20 cellular contexts compared by ENCODE assay signal in genomic region chr12:13670249-13670648, GRCh38.
DNase-seq lines count a peak whose midpoint lies in the region; ATAC-seq, FAIRE-seq and TF ChIP-seq lines count a peak whose summit lies in the region.
"Had no signal": no experiment of that assay in that cellular context is flagged by ENCODE, and none has a peak within 500 bp of the region (broad histone marks: within the 10 kb centered on the region; RNA-seq: fewer than 3 reads in every experiment).

No MANE protein-coding gene starts in this region.

- no peak overlapping the region for H3K9ac ChIP-seq in HepG2 (ENCODE audit: insufficient read depth, low read depth, low read length)

- DNase-seq in HepG2 (ENCODE audit: low spot score): no peak
- DNase-seq in right lobe of liver: no peak
- DNase-seq in middle frontal gyrus (ENCODE audit: extremely low spot score, low spot score): peak; percentile 44
- DNase-seq in foreskin keratinocyte: no peak
- no peak for DNase-seq in OCI-M1 (lab: John Stamatoyannopoulos, UW)
- DNase-seq in GM23338 (ENCODE audit: low spot score): no peak
- no peak for DNase-seq in nucleus accumbens (lab: John Stamatoyannopoulos, UW)
- DNase-seq: DMS53, MG63, NCI-H146, NCI-H2029, NCI-H446, NCI-H69, SIG-M5 had no signal

- H4K20me1 ChIP-seq in HepG2 (ENCODE audit: insufficient read depth, low read length) (no peaks in the 10 kb centered on the region), GM23338 (replicated peaks; ENCODE audit: insufficient read depth) (no peaks in the 10 kb centered on the region)

- H2AFZ ChIP-seq in HepG2 (ENCODE audit: low read length) (no peak overlapping the region), GM23338 (no peak overlapping the region)

- FAIRE-seq in HepG2 (lab: Jason Lieb, UNC): no peak
- FAIRE-seq: D721Med, H54 had no signal

- 0% methylated on average over 1 of the region's 1 CpG for WGBS in HepG2 (ENCODE audit: low lambda C conversion rate)
- 63% methylated on average over 1 of the region's 1 CpG for WGBS in right lobe of liver (ENCODE audit: insufficient coverage, low coverage, low lambda C conversion rate, missing lambda C conversion rate)

- ATAC-seq in HepG2 (no peak), right lobe of liver (no peak), foreskin keratinocyte (no peak), GM23338 (no peak)
- ATAC-seq: SK-N-SH treated with all-trans-retinoic acid at 6 μM for 48 hours had no signal

- H3K36me3 ChIP-seq in HepG2 (replicated peaks in 1 of 2; ENCODE audit: control insufficient read depth in 1 of 2, insufficient read depth in 2 of 2, low read length in 2 of 2) (no peaks in the 10 kb centered on the region), right lobe of liver (no peaks in the 10 kb centered on the region), GM23338 (ENCODE audit: insufficient read depth) (no peaks in the 10 kb centered on the region)
- H3K36me3 ChIP-seq: MG63 had no signal

- H3K4me2 ChIP-seq in HepG2 (ENCODE audit: low read depth, low read length) (no peak overlapping the region), GM23338 (no peak overlapping the region)

- H3K79me2 ChIP-seq in HepG2 (ENCODE audit: insufficient read depth, low read length) (no peaks in the 10 kb centered on the region), GM23338 (replicated peaks; ENCODE audit: insufficient read depth) (no peaks in the 10 kb centered on the region)

- H3K9me3 Mint-ChIP-seq in GM23338: no peaks in the 10 kb centered on the region

- no peak for TF ChIP-seq RAD21 in HepG2 (CRISPR knock-in tag; IDR thresholded peaks at IDR 0.05)

- CTCF ChIA-PET in HepG2 (lab: Yijun Ruan, JAX; ENCODE audit: low intra/inter-chr PET ratio, low total read pairs): no interaction called here

- H3K27ac Mint-ChIP-seq in GM23338: no peak overlapping the region
- H3K27ac Mint-ChIP-seq: B cell had no signal

- TF ChIP-seq CTCF in HepG2 (CRISPR knock-in tag; IDR thresholded peaks at IDR 0.05) (no peak), right lobe of liver (IDR thresholded peaks at IDR 0.05) (no peak), foreskin keratinocyte (conservative IDR thresholded peaks at IDR 0.05) (no peak), GM23338 (conservative IDR thresholded peaks at IDR 0.05; ENCODE audit: low read depth in 2 of 2) (no peak)

- H3K27me3 ChIP-seq in HepG2 (ENCODE audit: control insufficient read depth in 1 of 2, insufficient read depth in 2 of 2, low read length in 2 of 2) (no peaks in the 10 kb centered on the region; a peak in 1 of 5 replicates), right lobe of liver (no peaks in the 10 kb centered on the region), foreskin keratinocyte (no peaks in the 10 kb centered on the region), GM23338 (ENCODE audit: insufficient read depth) (no peaks in the 10 kb centered on the region)

- no peak for TF ChIP-seq EP300 in HepG2 (IDR thresholded peaks at IDR 0.05; ENCODE audit: low read depth in 2 of 2, low read length in 2 of 2)
- no peak for TF ChIP-seq EP300 in HepG2 (CRISPR knock-in tag; IDR thresholded peaks at IDR 0.05; ENCODE audit: borderline replicate concordance)

- no peaks in the 10 kb centered on the region for H3K4me1 ChIP-seq in HepG2 (ENCODE audit: insufficient read depth, low read length)
- H3K4me1 ChIP-seq in right lobe of liver: no peaks in the 10 kb centered on the region
- no peaks in the 10 kb centered on the region for H3K4me1 ChIP-seq in foreskin keratinocyte
- no peaks in the 10 kb centered on the region for H3K4me1 ChIP-seq in GM23338 (ENCODE audit: insufficient read depth)

- in situ Hi-C loops in HepG2 (cut with HindIII; ENCODE audit: extremely low pct_ligation_motif_present, low pct_unique_long_range_greater_than_20kb): no loop called here

- POLR2A ChIA-PET in HepG2 (lab: Yijun Ruan, JAX): no interaction called here

- H3K36me3 Mint-ChIP-seq in GM23338 (ENCODE audit: low read depth): no peaks in the 10 kb centered on the region

- intact Hi-C loops in HepG2 (cut with micrococcal nuclease; ENCODE audit: unreplicated experiment) (no loop called here), right lobe of liver (cut with DNase I) (no loop called here)

- 0 out of 2 replicates have a peak, but pooled peaks cover 3% of the 10 kb centered on the region for H3K9me2 ChIP-seq in GM23338 (ENCODE audit: insufficient read depth)

- no peak overlapping the region for H3K4me3 Mint-ChIP-seq in GM23338
- H3K4me3 Mint-ChIP-seq: B cell had no signal

- no TSS peak for BruUV-seq in HepG2 (replicated peaks; lab: Mats Ljungman, UMichigan)

- no peaks in the 10 kb centered on the region for H3K9me3 ChIP-seq in HepG2 (ENCODE audit: low read length)
- no peaks in the 10 kb centered on the region for H3K9me3 ChIP-seq in right lobe of liver
- H3K9me3 ChIP-seq: MG63 had no signal

- no peaks in the 10 kb centered on the region for H3F3A ChIP-seq in GM23338 (replicated peaks; ENCODE audit: low read depth)

- H3K27me3 Mint-ChIP-seq in GM23338 (ENCODE audit: insufficient read depth, low read depth, poor library complexity): peaks cover 2% of the 10 kb centered on the region

- H3K4me3 ChIP-seq in HepG2 (replicated peaks in 1 of 3; ENCODE audit: insufficient read depth in 1 of 3, low read depth in 2 of 3, low read length in 3 of 3): no peak overlapping the region
- no peak overlapping the region for H3K4me3 ChIP-seq in right lobe of liver
- H3K4me3 ChIP-seq in GM23338: no peak overlapping the region
- H3K4me3 ChIP-seq: MG63 had no signal

- no peak overlapping the region for H3K27ac ChIP-seq in HepG2 (ENCODE audit: extremely low read length, insufficient read depth, low read length)
- H3K27ac ChIP-seq in right lobe of liver: no peak overlapping the region
- peak overlapping the region; percentile 47 for H3K27ac ChIP-seq in angular gyrus (ENCODE audit: low read depth, low read length)
- no peak overlapping the region for H3K27ac ChIP-seq in foreskin keratinocyte
- H3K27ac ChIP-seq in GM23338 (ENCODE audit: low read depth): no peak overlapping the region
- H3K27ac ChIP-seq: RWPE1 had no signal

- H3K4me1 Mint-ChIP-seq in GM23338: no peaks in the 10 kb centered on the region; the same call in 2 of the 3 replicates
- H3K4me1 Mint-ChIP-seq: B cell had no signal

- TF ChIP-seq POLR2A in HepG2 (IDR thresholded peaks at IDR 0.05; ENCODE audit: insufficient read depth in 1 of 2, low read depth in 2 of 2, low read length in 2 of 2) (no peak), right lobe of liver (IDR thresholded peaks at IDR 0.05) (no peak)

TF ChIP-seq in HepG2, 621 proteins besides CTCF, POLR2A, EP300 and RAD21:
- no peak for TF ChIP-seq JUNB (CRISPR knock-in tag; IDR thresholded peaks at IDR 0.05; ENCODE audit: borderline replicate concordance)
- TF ChIP-seq ZBTB46 (CRISPR knock-in tag; IDR thresholded peaks at IDR 0.05; ENCODE audit: borderline replicate concordance): no peak
- peak; percentile 71 to 90 for TF ChIP-seq MAFK (conservative IDR thresholded peaks at IDR 0.05 in 1 of 2, IDR thresholded peaks at IDR 0.05 in 1 of 2; ENCODE audit: low read length in 2 of 2)
- TF ChIP-seq MEIS2 (CRISPR knock-in tag; IDR thresholded peaks at IDR 0.05): no peak
- TF ChIP-seq MAFF (IDR thresholded peaks at IDR 0.05; ENCODE audit: low read depth, low read length): peak; percentile 84
TF ChIP-seq in HepG2: peak in this region for 2.

TF ChIP-seq in GM23338, 12 proteins besides CTCF, POLR2A, EP300 and RAD21 (continues in another document):
- no peak for TF ChIP-seq JUNB (IDR thresholded peaks at IDR 0.05; ENCODE audit: unreplicated experiment)
- TF ChIP-seq ZNF114 (CRISPR knock-in tag; IDR thresholded peaks at IDR 0.05): no peak
- TF ChIP-seq NANOG (IDR thresholded peaks at IDR 0.05; ENCODE audit: borderline replicate concordance): no peak
- TF ChIP-seq REST (IDR thresholded peaks at IDR 0.05; ENCODE audit: unreplicated experiment): no peak
- TF ChIP-seq ETS1 (IDR thresholded peaks at IDR 0.05): no peak
- TF ChIP-seq CREB1 (CRISPR knock-in tag; IDR thresholded peaks at IDR 0.05; ENCODE audit: low read depth): no peak
- no peak for TF ChIP-seq ZNF331 (CRISPR knock-in tag; IDR thresholded peaks at IDR 0.05; ENCODE audit: low read depth)
